In genomic region chr22:41660416-41660815, GRCh38 we compare ENCODE assay signal across 1 cellular context.
TF ChIP-seq lines count a peak whose summit lies in the region.

No MANE protein-coding gene starts in this region.

TF ChIP-seq in IMR-90, 13 proteins besides CTCF, POLR2A, EP300 and RAD21:
- no peak for TF ChIP-seq CHD1 (IDR thresholded peaks at IDR 0.05; ENCODE audit: low read depth, low read length)
TF ChIP-seq in IMR-90: peak in this region for 0.
